ENCODE assay signal across 21 cellular contexts in genomic region chrX:18883234-18883960, GRCh38.
DNase-seq lines count a peak whose midpoint lies in the region; ATAC-seq and TF ChIP-seq lines count a peak whose summit lies in the region.
"Had no signal": no experiment of that assay in that cellular context is flagged by ENCODE, and none has a peak within 500 bp of the region (broad histone marks: within the 10 kb centered on the region; RNA-seq: fewer than 3 reads in every experiment).

No MANE protein-coding gene starts in this region.

- no peak for TF ChIP-seq CTCF in RWPE2 (IDR thresholded peaks at IDR 0.05; ENCODE audit: poor library complexity, severe bottlenecking)
- no peak for TF ChIP-seq CTCF in left lung (IDR thresholded peaks at IDR 0.05)
- no peak for TF ChIP-seq CTCF in tibial artery (IDR thresholded peaks at IDR 0.05)

- no peak overlapping the region for H3K4me3 ChIP-seq in RWPE2 (ENCODE audit: severe bottlenecking)
- no peak overlapping the region for H3K4me3 ChIP-seq in left lung
- no peak overlapping the region for H3K4me3 ChIP-seq in tibial artery

- H3K9me3 ChIP-seq in RWPE2 (ENCODE audit: severe bottlenecking) (no peaks in the 10 kb centered on the region), left lung (no peaks in the 10 kb centered on the region), tibial artery (no peaks in the 10 kb centered on the region)

- intact Hi-C loops in cardiac septum (cut with DNase I), result no loop called here
- intact Hi-C loops in left lung (cut with DNase I), result no loop called here
- intact Hi-C loops in tibial artery (cut with DNase I; ENCODE audit: low total_unique reads), result no loop called here

- H3K27ac ChIP-seq in RWPE2 (ENCODE audit: poor library complexity, severe bottlenecking), result no peak overlapping the region
- peak overlapping the region; percentile 26 to 37 for H3K27ac ChIP-seq in left lung
- peak overlapping the region; percentile 85 to 89 for H3K27ac ChIP-seq in tibial artery

- peak; percentile 40 for ATAC-seq in RWPE2 (ENCODE audit: low read depth)
- peak; percentile 64 for ATAC-seq in left lung
- no peak for ATAC-seq in GM19467 (IDR thresholded peaks at IDR 0.05; ENCODE audit: unreplicated experiment)
- ATAC-seq: naive thymus-derived CD4-positive, alpha-beta T cell; stimulated activated naive B cell treated with anti-CD40 and anti-IgM and Interleukin-4, amounts not matched to agents 10 μg/mL and 1 μg/mL and 100 μg/mL, for 72 hours; WTC11 had no signal

- H3K27me3 ChIP-seq in RWPE2 (ENCODE audit: insufficient read depth, poor library complexity, severe bottlenecking), result no peaks in the 10 kb centered on the region
- no peaks in the 10 kb centered on the region for H3K27me3 ChIP-seq in left lung
- H3K27me3 ChIP-seq in tibial artery, result no peaks in the 10 kb centered on the region

- no peaks in the 10 kb centered on the region for H3K36me3 ChIP-seq in RWPE2 (ENCODE audit: low read depth)
- H3K36me3 ChIP-seq in left lung, result no peaks in the 10 kb centered on the region
- H3K36me3 ChIP-seq in tibial artery, result no peaks in the 10 kb centered on the region

- peaks cover 22% of the 10 kb centered on the region for H3K4me1 ChIP-seq in RWPE2 (ENCODE audit: insufficient read depth, poor library complexity, severe bottlenecking)
- H3K4me1 ChIP-seq in left lung, result peaks cover 3 to 17% of the 10 kb centered on the region in 2 donors
- peaks cover 4 to 47% (median 15%) of the 10 kb centered on the region in 4 donors for H3K4me1 ChIP-seq in tibial artery

- DNase-seq in RWPE2 (ENCODE audit: low spot score) (no peak), cardiac septum (ENCODE audit: low spot score) (peak; percentile 54), left lung (peak in 1 of 2 donors; percentile 73), tibial artery (peak in 1 of 2 donors; percentile 79), NCI-H446 treated with DMSO at 0.1 percent for 48 hours (lab: John Stamatoyannopoulos, UW) (no peak), activated gamma-delta T cell (lab: John Stamatoyannopoulos, UW) (no peak)
- DNase-seq: activated CD4-positive, alpha-beta T cell treated with anti-CD3 and anti-CD28 coated beads, Interleukin-2, amount 50 U/mL, for 1 hour; activated naive CD4-positive, alpha-beta T cell treated with anti-CD3 and anti-CD28 coated beads, Interleukin-2, amount 50 U/mL, for 16 hours; central memory CD4-positive, alpha-beta T cell; HFFc6; kidney glomerular epithelial cell; naive thymus-derived CD4-positive, alpha-beta T cell; NCI-H1694 treated with DMSO at 0.1 percent for 48 hours; NCI-H2171 treated with DMSO at 0.1 percent for 48 hours; NCI-H524 treated with DMSO at 0.1 percent for 48 hours; nucleus accumbens; stimulated activated CD4-positive, alpha-beta T cell treated with anti-CD3 and anti-CD28 coated beads, Interleukin-4, amount 100 ng/mL, for 1 hour; stimulated activated naive B cell treated with anti-CD40 and anti-IgM and Interleukin-4, amounts not matched to agents 10 μg/mL and 1 μg/mL and 100 μg/mL, for 72 hours; T-helper 9 cell had no signal
